33 cellular contexts compared by ENCODE assay signal in genomic region chr2:66109419-66109818, GRCh38.
"Had no signal": no experiment of that assay in that cellular context is flagged by ENCODE, and none has a peak within 500 bp of the region (broad histone marks: within the 10 kb centered on the region; RNA-seq: fewer than 3 reads in every experiment).

No MANE protein-coding gene starts in this region.

- H3K27ac ChIP-seq: brain microvascular endothelial cell, SJSA1, VCaP had no signal

- H3K4me1 ChIP-seq: SJSA1 had no signal

- H3K4me3 ChIP-seq: K562, MG63, SJSA1 had no signal

- H3K27me3 ChIP-seq: brain microvascular endothelial cell, MG63 had no signal

- H3K4me2 ChIP-seq: SK-N-SH had no signal

- H3K9me3 ChIP-seq: MG63, SJSA1, SK-N-SH had no signal

- H3K36me3 ChIP-seq: brain microvascular endothelial cell, MG63, SJSA1 had no signal

- DNase-seq: activated B cell treated with CpG ODN at 0.5 μM for 24 hours; activated CD4-positive, alpha-beta memory T cell treated with anti-CD3 and anti-CD28 coated beads, Interleukin-2, amount 10 ng/mL, durations not matched to agents 7 days and 5 days; activated CD4-positive, alpha-beta T cell treated with anti-CD3 and anti-CD28 coated beads for 48 hours; activated CD4-positive, CD25-positive, alpha-beta regulatory T cell treated with anti-CD3 and anti-CD28 coated beads, Interleukin-2, amount 50 U/mL, for 72 hours; activated CD8-positive, alpha-beta memory T cell treated with anti-CD3 and anti-CD28 coated beads for 24 hours; activated CD8-positive, alpha-beta memory T cell treated with anti-CD3 and anti-CD28 coated beads, Interleukin-2, amount 10 ng/mL, durations not matched to agents 7 days and 5 days; activated CD8-positive, alpha-beta memory T cell treated with anti-CD3 and anti-CD28 coated beads, Interleukin-2, amount 50 U/mL, for 48 hours; activated effector memory CD4-positive, alpha-beta T cell treated with anti-CD3 and anti-CD28 coated beads, Interleukin-2, amount 50 U/mL, for 16 hours; activated naive CD4-positive, alpha-beta T cell; activated naive CD4-positive, alpha-beta T cell treated with anti-CD3 and anti-CD28 coated beads, Interleukin-2, amount 50 U/mL, for 16 hours; activated naive CD8-positive, alpha-beta T cell treated with anti-CD3 and anti-CD28 coated beads for 36 hours; activated T-cell treated with anti-CD3 and anti-CD28 coated beads, Interleukin-2, amount 50 U/mL, for 48 hours; amniotic stem cell; aorta; brain microvascular endothelial cell; central memory CD4-positive, alpha-beta T cell; Kasumi-1; MG63; MV-4-11; NCI-H1092; NCI-H1417 treated with DMSO at 0.1 percent for 48 hours; NCI-H187 treated with DMSO at 0.1 percent for 48 hours; NCI-H2081; NCI-H345; NCI-H524 treated with DMSO at 0.1 percent for 48 hours; SHP77 treated with DMSO at 0.1 percent for 48 hours; SK-N-SH; T-cell; T-helper 17 cell; T-helper 9 cell had no signal

- H3K9ac ChIP-seq: SK-N-SH had no signal

- H3K9me2 ChIP-seq: SK-N-SH had no signal
